In genomic region chr17:76074390-76075363, GRCh38 we compare ENCODE assay signal across 10 cellular contexts. TPM values are rescaled to one million over a fixed set of nuclear protein-coding genes. Genes with fewer than 3 reads are reported as not detected.
DNase-seq lines count a peak whose midpoint lies in the region; ATAC-seq and TF ChIP-seq lines count a peak whose summit lies in the region.
"Had no signal": no experiment of that assay in that cellular context is flagged by ENCODE, and none has a peak within 500 bp of the region (broad histone marks: within the 10 kb centered on the region; RNA-seq: fewer than 3 reads in every experiment).

Gene GALR2 (plus strand): TSS chr17:76074781. CDS start chr17:76074884, 103 bp downstream.

- intact Hi-C loops in activated CD8-positive, alpha-beta T cell treated with anti-CD3 and anti-CD28 coated beads for 36 hours (cut with micrococcal nuclease): no loop called here

- H3K27ac Mint-ChIP-seq in activated CD8-positive, alpha-beta T cell treated with anti-CD3 and anti-CD28 coated beads for 36 hours: no peak within 1 kb of the TSS
- H3K27ac Mint-ChIP-seq in activated CD8-positive, alpha-beta T cell treated with anti-CD3 and anti-CD28 coated beads, Interleukin-2, amount 10 ng/mL, durations not matched to agents 7 days and 5 days: no peak within 1 kb of the TSS

- H4K20me1 ChIP-seq in smooth muscle cell (ENCODE audit: low read depth): peaks cover 22% of the 10 kb centered on the region

- H3K36me3 Mint-ChIP-seq in activated CD8-positive, alpha-beta T cell treated with anti-CD3 and anti-CD28 coated beads for 36 hours (ENCODE audit: low read depth): peaks cover 6% of the 10 kb centered on the region
- H3K36me3 Mint-ChIP-seq in activated CD8-positive, alpha-beta T cell treated with anti-CD3 and anti-CD28 coated beads, Interleukin-2, amount 10 ng/mL, durations not matched to agents 7 days and 5 days (ENCODE audit: low read depth): peaks cover 9% of the 10 kb centered on the region

- H3K27ac ChIP-seq in smooth muscle cell (ENCODE audit: low read depth): no peak within 1 kb of the TSS

- peak within 1 kb of the TSS; percentile 60 for H3K4me3 ChIP-seq in iPS-15b (ENCODE audit: low read depth, low read length)
- no peak within 1 kb of the TSS for H3K4me3 ChIP-seq in smooth muscle cell

- H3K9me3 ChIP-seq in iPS-15b (ENCODE audit: control insufficient read depth, insufficient read depth, low read length): no peaks in the 10 kb centered on the region
- no peaks in the 10 kb centered on the region for H3K9me3 ChIP-seq in smooth muscle cell (replicated peaks; ENCODE audit: low read depth)

- peak; percentile 24 for DNase-seq in activated CD8-positive, alpha-beta T cell treated with anti-CD3 and anti-CD28 coated beads for 36 hours
- DNase-seq in activated CD8-positive, alpha-beta T cell treated with anti-CD3 and anti-CD28 coated beads, Interleukin-2, amount 10 ng/mL, durations not matched to agents 7 days and 5 days: no peak
- DNase-seq in SKM-1 treated with dmso at 0.1 percent for 144 hours (lab: John Stamatoyannopoulos, UW; ENCODE audit: unreplicated experiment): peak; percentile 32
- DNase-seq in smooth muscle cell (lab: John Stamatoyannopoulos, UW; ENCODE audit: unreplicated experiment): no peak
- DNase-seq in amygdala (lab: John Stamatoyannopoulos, UW): no peak
- DNase-seq: stimulated activated CD4-positive, alpha-beta T cell treated with anti-CD3 and anti-CD28 coated beads, Interleukin-4, amount 100 ng/mL, for 24 hours had no signal

- TF ChIP-seq CTCF in activated CD8-positive, alpha-beta T cell treated with anti-CD3 and anti-CD28 coated beads for 36 hours (IDR thresholded peaks at IDR 0.05): no peak
- no peak for TF ChIP-seq CTCF in smooth muscle cell (IDR thresholded peaks at IDR 0.05; ENCODE audit: borderline replicate concordance, insufficient read depth, poor library complexity, severe bottlenecking)

- POLR2A ChIA-PET in activated CD8-positive, alpha-beta T cell treated with anti-CD3 and anti-CD28 coated beads for 36 hours (lab: Charles Lee): interaction anchor here (0.8 to 2.3 kb wide), 9 partner anchors 12 to 278 kb away, joined by 3 to 6 read pairs (median 4); no protein-coding TSS in a partner anchor
- POLR2A ChIA-PET in activated CD8-positive, alpha-beta T cell treated with anti-CD3 and anti-CD28 coated beads, Interleukin-2, amount 10 ng/mL, durations not matched to agents 7 days and 5 days (lab: Charles Lee): interaction anchor here (1.0 kb wide), 1 partner anchor 197 kb away, joined by 3 read pairs; no protein-coding TSS in a partner anchor

- H3K27me3 ChIP-seq in iPS-15b (ENCODE audit: control insufficient read depth, insufficient read depth, low read length) (peaks cover 64% of the 10 kb centered on the region), smooth muscle cell (ENCODE audit: low read depth) (peaks cover 64% of the 10 kb centered on the region)

- H3K4me1 ChIP-seq in iPS-15b (ENCODE audit: control insufficient read depth, insufficient read depth, low read length) (peaks cover 9% of the 10 kb centered on the region), smooth muscle cell (ENCODE audit: low read depth) (peaks cover 19% of the 10 kb centered on the region)

- no peak within 1 kb of the TSS for H2AFZ ChIP-seq in smooth muscle cell (ENCODE audit: low read depth)

- TF ChIP-seq POLR2A in GM18505 (IDR thresholded peaks at IDR 0.05; ENCODE audit: borderline replicate concordance, extremely low read depth, insufficient read depth, insufficient read length): no peak

- peaks cover 47% of the 10 kb centered on the region for H3K27me3 Mint-ChIP-seq in activated CD8-positive, alpha-beta T cell treated with anti-CD3 and anti-CD28 coated beads for 36 hours
- peaks cover 53% of the 10 kb centered on the region for H3K27me3 Mint-ChIP-seq in activated CD8-positive, alpha-beta T cell treated with anti-CD3 and anti-CD28 coated beads, Interleukin-2, amount 10 ng/mL, durations not matched to agents 7 days and 5 days (ENCODE audit: low read depth)

- H3K36me3 ChIP-seq in iPS-15b (ENCODE audit: control insufficient read depth, insufficient read depth, low read length) (no peaks in the 10 kb centered on the region), smooth muscle cell (ENCODE audit: low read depth) (no peaks in the 10 kb centered on the region)

- WGBS in smooth muscle cell (ENCODE audit: low lambda C conversion rate): 5% methylated on average over 81 of the region's 92 CpGs

- ATAC-seq in activated CD8-positive, alpha-beta T cell treated with anti-CD3 and anti-CD28 coated beads for 36 hours: no peak
- ATAC-seq in activated CD8-positive, alpha-beta T cell treated with anti-CD3 and anti-CD28 coated beads, Interleukin-2, amount 10 ng/mL, durations not matched to agents 7 days and 5 days: no peak
- ATAC-seq in GM18505 (IDR thresholded peaks at IDR 0.05; ENCODE audit: unreplicated experiment): no peak
- ATAC-seq in GM18907 (IDR thresholded peaks at IDR 0.05; ENCODE audit: unreplicated experiment): no peak
- ATAC-seq: activated naive CD4-positive, alpha-beta T cell treated with anti-CD3 and anti-CD28 coated beads, Interleukin-2, amount 50 U/mL, for 72 hours had no signal

- no peaks in the 10 kb centered on the region for H3F3A ChIP-seq in smooth muscle cell (ENCODE audit: low read depth)

- no peak within 1 kb of the TSS for H3K9ac ChIP-seq in iPS-15b (ENCODE audit: low read depth, low read length)
- H3K9ac ChIP-seq in smooth muscle cell (ENCODE audit: low read depth): no peak within 1 kb of the TSS

- peak within 1 kb of the TSS; percentile 54 for H3K4me2 ChIP-seq in smooth muscle cell

- H3K79me2 ChIP-seq in smooth muscle cell (ENCODE audit: low read depth): peaks cover 27% of the 10 kb centered on the region

- CTCF ChIA-PET in activated CD8-positive, alpha-beta T cell treated with anti-CD3 and anti-CD28 coated beads for 36 hours (lab: Charles Lee): interaction anchor here (1.6 kb wide), 2 partner anchors 29 to 75 kb away, joined by 3 to 4 read pairs; partner anchors contain the start of gene EXOC7
- CTCF ChIA-PET in activated CD8-positive, alpha-beta T cell treated with anti-CD3 and anti-CD28 coated beads, Interleukin-2, amount 10 ng/mL, durations not matched to agents 7 days and 5 days (lab: Charles Lee): interaction anchor here (2.0 kb wide), 1 partner anchor 60 kb away, joined by 6 read pairs; no protein-coding TSS in a partner anchor

- peaks cover 48% of the 10 kb centered on the region for H3K4me1 Mint-ChIP-seq in activated CD8-positive, alpha-beta T cell treated with anti-CD3 and anti-CD28 coated beads for 36 hours (ENCODE audit: low read depth)
- peaks cover 50% of the 10 kb centered on the region for H3K4me1 Mint-ChIP-seq in activated CD8-positive, alpha-beta T cell treated with anti-CD3 and anti-CD28 coated beads, Interleukin-2, amount 10 ng/mL, durations not matched to agents 7 days and 5 days (ENCODE audit: low read depth)

- peak within 1 kb of the TSS; percentile 19 for H3K4me3 Mint-ChIP-seq in activated CD8-positive, alpha-beta T cell treated with anti-CD3 and anti-CD28 coated beads for 36 hours
- no peak within 1 kb of the TSS for H3K4me3 Mint-ChIP-seq in activated CD8-positive, alpha-beta T cell treated with anti-CD3 and anti-CD28 coated beads, Interleukin-2, amount 10 ng/mL, durations not matched to agents 7 days and 5 days

- H3K9me3 Mint-ChIP-seq in activated CD8-positive, alpha-beta T cell treated with anti-CD3 and anti-CD28 coated beads for 36 hours: no peaks in the 10 kb centered on the region
- no peaks in the 10 kb centered on the region for H3K9me3 Mint-ChIP-seq in activated CD8-positive, alpha-beta T cell treated with anti-CD3 and anti-CD28 coated beads, Interleukin-2, amount 10 ng/mL, durations not matched to agents 7 days and 5 days (ENCODE audit: insufficient read depth)
- H3K9me3 Mint-ChIP-seq: activated naive CD4-positive, alpha-beta T cell treated with anti-CD3 and anti-CD28 coated beads, Interleukin-2, amount 50 U/mL, for 72 hours had no signal

RNA-seq across cellular contexts. Expression of gene GALR2, which starts in this region (rescaled TPM):
- 1 to 10 TPM; 1.6 to 2.1 TPM for total RNA-seq in activated CD8-positive, alpha-beta T cell treated with anti-CD3 and anti-CD28 coated beads for 36 hours
- under 1 TPM in 1 of 2 experiments, not detected in 1; 0.18 TPM for total RNA-seq in activated CD8-positive, alpha-beta T cell treated with anti-CD3 and anti-CD28 coated beads, Interleukin-2, amount 10 ng/mL, durations not matched to agents 7 days and 5 days
- not detected in 2 replicates for total RNA-seq in smooth muscle cell
- 0.17 TPM in 1 of 2 replicates, not detected in the other for polyA plus RNA-seq in smooth muscle cell

Comparison
In these comparisons a context has a peak if more than half of its experiments do, and no peak if none do; other contexts are left out.
1. DNase-seq: peak in activated CD8-positive, alpha-beta T cell treated with anti-CD3 and anti-CD28 coated beads for 36 hours (single experiment) and SKM-1 treated with dmso at 0.1 percent for 144 hours (single experiment); none in activated CD8-positive, alpha-beta T cell treated with anti-CD3 and anti-CD28 coated beads, Interleukin-2, amount 10 ng/mL, durations not matched to agents 7 days and 5 days (single experiment), smooth muscle cell (single experiment) and amygdala (0 of 56).